In the genomic region with DNA sequence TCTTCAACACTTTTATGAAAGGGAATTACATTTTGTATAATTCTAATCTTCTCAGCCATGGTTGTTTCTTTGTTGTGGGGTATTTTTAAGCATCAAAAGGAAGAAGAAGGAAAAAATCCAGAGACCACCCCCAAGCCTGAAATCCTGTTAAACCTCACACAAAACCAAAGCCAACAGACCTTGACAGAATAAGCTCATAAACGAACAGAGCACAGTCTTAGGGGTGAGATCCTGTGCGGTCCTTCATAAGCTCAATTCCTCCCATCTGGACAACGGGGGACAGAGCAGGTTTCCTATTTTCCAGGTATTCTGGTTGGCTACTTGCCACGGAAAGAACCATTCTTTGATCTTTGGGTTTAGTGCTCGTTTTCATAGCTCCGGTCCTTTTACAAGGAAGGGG, we compare ENCODE assay signal across 32 cellular contexts.
"Had no signal": no experiment of that assay in that cellular context is flagged by ENCODE, and none has a peak within 500 bp of the region (broad histone marks: within the 10 kb centered on the region; RNA-seq: fewer than 3 reads in every experiment).

No MANE protein-coding gene starts in this region.

- H3K9me3 ChIP-seq: adrenal gland, body of pancreas, breast epithelium had no signal

- H3K4me3 ChIP-seq: adrenal gland, body of pancreas, breast epithelium had no signal

- H3K36me3 ChIP-seq: adrenal gland, brain microvascular endothelial cell, breast epithelium had no signal

- FAIRE-seq: astrocyte had no signal

- H3K27me3 ChIP-seq: body of pancreas, brain microvascular endothelial cell, breast epithelium had no signal

- H3K27ac ChIP-seq: adrenal gland, body of pancreas, brain microvascular endothelial cell, breast epithelium had no signal

- DNase-seq: activated B cell treated with CpG ODN at 0.5 μM for 24 hours; activated CD4-positive, alpha-beta memory T cell treated with anti-CD3 and anti-CD28 coated beads for 36 hours; activated CD4-positive, alpha-beta T cell treated with anti-CD3 and anti-CD28 coated beads for 4 hours; activated CD4-positive, alpha-beta T cell treated with anti-CD3 and anti-CD28 coated beads, Interleukin-2, amount 10 ng/mL, durations not matched to agents 24 days and 14 days; activated CD4-positive, alpha-beta T cell treated with anti-CD3 and anti-CD28 coated beads, Interleukin-2, amount 50 U/mL, for 1 hour; activated CD4-positive, alpha-beta T cell treated with anti-CD3 and anti-CD28 coated beads, Interleukin-2, amount 50 U/mL, for 4 hours; activated CD4-positive, CD25-positive, alpha-beta regulatory T cell treated with anti-CD3 and anti-CD28 coated beads, Interleukin-2, amount 50 U/mL, for 72 hours; activated CD8-positive, alpha-beta memory T cell treated with anti-CD3 and anti-CD28 coated beads, Interleukin-2, amount 50 U/mL, for 4 hours; activated CD8-positive, alpha-beta T cell treated with anti-CD3 and anti-CD28 coated beads for 36 hours; activated effector memory CD4-positive, alpha-beta T cell treated with anti-CD3 and anti-CD28 coated beads, Interleukin-2, amount 50 U/mL, for 16 hours; activated gamma-delta T cell treated with Interleukin-2 at 50 U/mL for 16 hours; activated naive CD4-positive, alpha-beta T cell; activated naive CD4-positive, alpha-beta T cell treated with anti-CD3 and anti-CD28 coated beads for 36 hours; activated naive CD4-positive, alpha-beta T cell treated with anti-CD3 and anti-CD28 coated beads, Interleukin-2, amount 50 U/mL, for 16 hours; activated naive CD8-positive, alpha-beta T cell treated with anti-CD3 and anti-CD28 coated beads for 36 hours; activated T-cell treated with anti-CD3 and anti-CD28 coated beads for 4 hours; activated T-cell treated with anti-CD3 and anti-CD28 coated beads, Interleukin-2, amount 50 U/mL, for 1 hour; activated T-cell treated with anti-CD3 and anti-CD28 coated beads, Interleukin-2, amount 50 U/mL, for 4 hours; activated T-cell treated with anti-CD3 and anti-CD28 coated beads, Interleukin-2, amount 50 U/mL, for 72 hours; adrenal gland; amniotic stem cell; aorta; body of pancreas; brain microvascular endothelial cell; central memory CD4-positive, alpha-beta T cell; T-helper 1 cell; T-helper 2 cell; T-helper 9 cell had no signal

- ATAC-seq: activated CD8-positive, alpha-beta T cell treated with anti-CD3 and anti-CD28 coated beads for 36 hours; activated naive CD4-positive, alpha-beta T cell treated with anti-CD3 and anti-CD28 coated beads, Interleukin-2, amount 50 U/mL, for 72 hours; activated T-cell treated with anti-CD3 and anti-CD28 coated beads, Interleukin-2, amount 50 U/mL, for 4 hours; activated T-cell treated with anti-CD3 and anti-CD28 coated beads, Interleukin-2, amount 50 U/mL, for 72 hours; activated T-helper 17 cell treated with anti-CD3 and anti-CD28 coated beads, Interleukin-2, amount 50 U/mL, for 72 hours; body of pancreas had no signal

- H3K4me1 ChIP-seq: adrenal gland, breast epithelium had no signal
